In genomic region chr5:172437445-172438303, GRCh38 we compare ENCODE assay signal across 8 cellular contexts. TPM values are rescaled to one million over a fixed set of nuclear protein-coding genes. Genes with fewer than 3 reads are reported as not detected.
DNase-seq lines count a peak whose midpoint lies in the region; ATAC-seq and TF ChIP-seq lines count a peak whose summit lies in the region.
"Had no signal": no experiment of that assay in that cellular context is flagged by ENCODE, and none has a peak within 500 bp of the region (broad histone marks: within the 10 kb centered on the region; RNA-seq: fewer than 3 reads in every experiment).

No MANE protein-coding gene starts in this region.

- CTCF ChIA-PET in activated CD4-positive, alpha-beta memory T cell treated with anti-CD3 and anti-CD28 coated beads for 36 hours (lab: Charles Lee), result interaction anchor here (4.2 kb wide), 1 partner anchor 14 kb away, joined by 33 read pairs; no protein-coding TSS in a partner anchor

- peaks cover 1% of the 10 kb centered on the region for H3K4me1 Mint-ChIP-seq in activated CD4-positive, alpha-beta memory T cell treated with anti-CD3 and anti-CD28 coated beads for 36 hours (ENCODE audit: low read depth)

- no peak overlapping the region for H3K4me3 ChIP-seq in adrenal gland
- no peak overlapping the region for H3K4me3 ChIP-seq in tibial artery

- ATAC-seq in GM21390 (IDR thresholded peaks at IDR 0.05; ENCODE audit: unreplicated experiment), result no peak
- no peak for ATAC-seq in HG03571 (IDR thresholded peaks at IDR 0.05; ENCODE audit: unreplicated experiment)

- 30 to 40% (median 33%) methylated on average over 8 to 14 of the region's 14 CpGs for WGBS in adrenal gland, 4 donors

- peak overlapping the region; percentile 73 to 94 (median 90) for H3K27ac ChIP-seq in adrenal gland
- H3K27ac ChIP-seq in tibial artery, result peak overlapping the region in 1 of 2 donors; percentile 28
- H3K27ac ChIP-seq: KMS-11 had no signal

- no peak overlapping the region for H3K4me3 Mint-ChIP-seq in activated CD4-positive, alpha-beta memory T cell treated with anti-CD3 and anti-CD28 coated beads for 36 hours

- H3K36me3 ChIP-seq in adrenal gland (replicated peaks in 1 of 2) (no peaks in the 10 kb centered on the region), tibial artery (peaks cover 0 to 2% (median 0%) of the 10 kb centered on the region in 3 donors)

- DNase-seq in NCI-H1417 (lab: John Stamatoyannopoulos, UW) (peak; percentile 85 to 96 (median 92)), adrenal gland (peak; percentile 97 to 99 (median 97)), hepatic stellate cell (ENCODE audit: low spot score) (peak; percentile 69), tibial artery (peak; percentile 58 to 91)
- no peak for DNase-seq in activated CD4-positive, alpha-beta memory T cell treated with anti-CD3 and anti-CD28 coated beads for 36 hours

- peaks cover 3% of the 10 kb centered on the region for H3K27me3 Mint-ChIP-seq in activated CD4-positive, alpha-beta memory T cell treated with anti-CD3 and anti-CD28 coated beads for 36 hours

- H3K27me3 ChIP-seq in adrenal gland (no peaks in the 10 kb centered on the region), tibial artery (no peaks in the 10 kb centered on the region)

- no peaks in the 10 kb centered on the region for H3K36me3 Mint-ChIP-seq in activated CD4-positive, alpha-beta memory T cell treated with anti-CD3 and anti-CD28 coated beads for 36 hours

- intact Hi-C loops in adrenal gland (cut with DNase I) (no loop called here), tibial artery (cut with DNase I; ENCODE audit: low total_unique reads) (no loop called here)
- intact Hi-C loops in activated CD4-positive, alpha-beta memory T cell treated with anti-CD3 and anti-CD28 coated beads for 36 hours (cut with micrococcal nuclease), result no loop called here

- POLR2A ChIA-PET in activated CD4-positive, alpha-beta memory T cell treated with anti-CD3 and anti-CD28 coated beads for 36 hours (lab: Charles Lee), result no interaction called here

- no peak overlapping the region for H3K27ac Mint-ChIP-seq in activated CD4-positive, alpha-beta memory T cell treated with anti-CD3 and anti-CD28 coated beads for 36 hours

- H3K4me1 ChIP-seq in adrenal gland (replicated peaks in 1 of 2), result peaks cover 35 to 63% of the 10 kb centered on the region in 2 donors
- H3K4me1 ChIP-seq in tibial artery, result peaks cover 0 to 22% (median 19%) of the 10 kb centered on the region in 4 donors

- H3K9me3 ChIP-seq in adrenal gland (replicated peaks in 1 of 3) (no peaks in the 10 kb centered on the region), tibial artery (no peaks in the 10 kb centered on the region)

- TF ChIP-seq CTCF in adrenal gland (IDR thresholded peaks at IDR 0.05), result no peak
- no peak for TF ChIP-seq CTCF in tibial artery (IDR thresholded peaks at IDR 0.05)

- no peaks in the 10 kb centered on the region for H3K9me3 Mint-ChIP-seq in activated CD4-positive, alpha-beta memory T cell treated with anti-CD3 and anti-CD28 coated beads for 36 hours

- peak; percentile 83 to 97 for TF ChIP-seq POLR2A in adrenal gland (IDR thresholded peaks at IDR 0.05)

RNA-seq across cellular contexts. Expression of gene SH3PXD2B, which starts 16.7 kb away (rescaled TPM):
- 100 to 1,000 TPM in 1 of 8 donors, 10 to 100 TPM in 7; 41.1 to 111 (median 64.7) TPM for total RNA-seq in adrenal gland
- 10 to 100 TPM; 15.2 to 37.9 (median 28.4) TPM for polyA plus RNA-seq in adrenal gland
- 1 to 10 TPM in 1 of 2 experiments, under 1 TPM in 1; 0.99 to 1.1 TPM for total RNA-seq in activated CD4-positive, alpha-beta memory T cell treated with anti-CD3 and anti-CD28 coated beads for 36 hours

Comparison
In these comparisons a context has a peak if more than half of its experiments do, and no peak if none do; other contexts are left out.
1. RNA of gene SH3PXD2B, which starts 16.7 kb away (total RNA-seq): 41.1 to 111 TPM in adrenal gland; 0.99 to 1.1 TPM in activated CD4-positive, alpha-beta memory T cell treated with anti-CD3 and anti-CD28 coated beads for 36 hours; every median in the first group is over 10 times any median in the second.